Comparison of ENCODE assay signal across 23 cellular contexts in genomic region chr12:49208661-49209060, GRCh38.
"Had no signal": no experiment of that assay in that cellular context is flagged by ENCODE, and none has a peak within 500 bp of the region (broad histone marks: within the 10 kb centered on the region; RNA-seq: fewer than 3 reads in every experiment).

No MANE protein-coding gene starts in this region.

- H3K4me3 Mint-ChIP-seq: activated B cell treated with CpG ODN at 0.5 μM for 24 hours; activated CD8-positive, alpha-beta T cell treated with anti-CD3 and anti-CD28 coated beads for 36 hours; activated naive CD8-positive, alpha-beta T cell; activated T-cell treated with anti-CD3 and anti-CD28 coated beads, Interleukin-2, amount 50 U/mL, for 72 hours; central memory CD8-positive, alpha-beta T cell; effector memory CD8-positive, alpha-beta T cell had no signal

- ATAC-seq: activated CD8-positive, alpha-beta T cell treated with anti-CD3 and anti-CD28 coated beads for 36 hours; activated T-cell treated with anti-CD3 and anti-CD28 coated beads, Interleukin-2, amount 50 U/mL, for 72 hours; body of pancreas; effector memory CD8-positive, alpha-beta T cell; heart left ventricle; left colon; pancreas had no signal

- FAIRE-seq: islet of Langerhans, pancreas, urothelium cell line had no signal

- H3K27ac ChIP-seq: body of pancreas, epithelial cell of prostate, heart left ventricle, pancreas, sigmoid colon, tibial artery had no signal

- H3K36me3 Mint-ChIP-seq: activated naive CD8-positive, alpha-beta T cell had no signal

- H3K36me3 ChIP-seq: heart left ventricle, pancreas, sigmoid colon, tibial artery had no signal

- DNase-seq: activated B cell treated with CpG ODN at 0.5 μM for 24 hours; activated CD4-positive, alpha-beta T cell treated with anti-CD3 and anti-CD28 coated beads for 48 hours; activated CD8-positive, alpha-beta memory T cell treated with anti-CD3 and anti-CD28 coated beads, Interleukin-2, amount 50 U/mL, for 4 hours; activated CD8-positive, alpha-beta T cell treated with anti-CD3 and anti-CD28 coated beads for 36 hours; activated gamma-delta T cell; activated T-cell treated with anti-CD3 and anti-CD28 coated beads, Interleukin-2, amount 50 U/mL, for 72 hours; amniotic stem cell; body of pancreas; cortex of kidney; effector memory CD8-positive, alpha-beta T cell; heart left ventricle; left colon; midbrain; pancreas; sigmoid colon; stimulated activated CD4-positive, alpha-beta T cell treated with anti-CD3 and anti-CD28 coated beads, Interleukin-1b, Interleukin-23, amount 100 ng/mL, for 48 hours had no signal

- H3K9me3 Mint-ChIP-seq: activated B cell treated with CpG ODN at 0.5 μM for 24 hours; activated CD8-positive, alpha-beta T cell treated with anti-CD3 and anti-CD28 coated beads for 36 hours; activated T-cell treated with anti-CD3 and anti-CD28 coated beads, Interleukin-2, amount 50 U/mL, for 72 hours; central memory CD8-positive, alpha-beta T cell; effector memory CD8-positive, alpha-beta T cell had no signal

- H3K4me3 ChIP-seq: body of pancreas, heart left ventricle, lung, pancreas, sigmoid colon, tibial artery had no signal

- H3K4me1 Mint-ChIP-seq: activated B cell treated with CpG ODN at 0.5 μM for 24 hours; central memory CD8-positive, alpha-beta T cell had no signal

- H3K4me1 ChIP-seq: body of pancreas, pancreas, tibial artery had no signal

- H3K27ac Mint-ChIP-seq: activated B cell treated with CpG ODN at 0.5 μM for 24 hours; activated CD8-positive, alpha-beta T cell treated with anti-CD3 and anti-CD28 coated beads for 36 hours; activated naive CD8-positive, alpha-beta T cell; activated T-cell treated with anti-CD3 and anti-CD28 coated beads, Interleukin-2, amount 50 U/mL, for 72 hours; effector memory CD8-positive, alpha-beta T cell had no signal

- H3K27me3 Mint-ChIP-seq: activated B cell treated with CpG ODN at 0.5 μM for 24 hours; activated CD8-positive, alpha-beta T cell treated with anti-CD3 and anti-CD28 coated beads for 36 hours; activated naive CD8-positive, alpha-beta T cell; central memory CD8-positive, alpha-beta T cell had no signal

- H3K27me3 ChIP-seq: body of pancreas, heart left ventricle, pancreas, sigmoid colon, tibial artery had no signal

- H3K9me3 ChIP-seq: body of pancreas, heart left ventricle, pancreas, sigmoid colon, tibial artery had no signal
